In genomic region chr19:6690160-6690885, GRCh38 we compare ENCODE assay signal across 32 cellular contexts. TPM values are rescaled to one million over a fixed set of nuclear protein-coding genes. Genes with fewer than 3 reads are reported as not detected.
"Had no signal": no experiment of that assay in that cellular context is flagged by ENCODE, and none has a peak within 500 bp of the region (broad histone marks: within the 10 kb centered on the region; RNA-seq: fewer than 3 reads in every experiment).

No MANE protein-coding gene starts in this region.

- DNase-seq: activated B cell treated with CpG ODN at 0.5 μM for 24 hours; activated CD4-positive, alpha-beta T cell treated with anti-CD3 and anti-CD28 coated beads for 48 hours; activated CD4-positive, alpha-beta T cell treated with anti-CD3 and anti-CD28 coated beads, Interleukin-2, amount 50 U/mL, for 1 hour; activated CD4-positive, alpha-beta T cell treated with anti-CD3 and anti-CD28 coated beads, Interleukin-2, amount 50 U/mL, for 48 hours; activated CD8-positive, alpha-beta memory T cell treated with anti-CD3 and anti-CD28 coated beads for 24 hours; activated CD8-positive, alpha-beta T cell treated with anti-CD3 and anti-CD28 coated beads for 36 hours; activated gamma-delta T cell; activated naive CD4-positive, alpha-beta T cell; activated naive CD4-positive, alpha-beta T cell treated with anti-CD3 and anti-CD28 coated beads, Interleukin-2, amount 50 U/mL, for 16 hours; activated T-cell treated with anti-CD3 and anti-CD28 coated beads, Interleukin-2, amount 50 U/mL, for 48 hours; amniotic stem cell; anterior cingulate cortex; body of pancreas; central memory CD4-positive, alpha-beta T cell; cerebellar nuclear complex; effector CD4-positive, alpha-beta T cell; effector memory CD8-positive, alpha-beta T cell; erythroblast; foreskin keratinocyte; gastrocnemius medialis; glutamatergic neuron; heart left ventricle; T-cell; T1000; WERI-Rb-1 had no signal

- H3K36me3 Mint-ChIP-seq: T-cell had no signal

- H3K4me3 ChIP-seq: body of pancreas, cardiac muscle cell, coronary artery, esophagus muscularis mucosa, gastrocnemius medialis, heart left ventricle had no signal

- H3K27me3 ChIP-seq: body of pancreas, cardiac muscle cell, foreskin keratinocyte, gastrocnemius medialis had no signal

- H3K27ac ChIP-seq: body of pancreas, cardiac muscle cell, coronary artery, esophagus muscularis mucosa, foreskin keratinocyte, gastrocnemius medialis, heart left ventricle, WERI-Rb-1 had no signal

- H3K9me3 Mint-ChIP-seq: T-cell had no signal

- H3K4me1 ChIP-seq: body of pancreas, esophagus muscularis mucosa, foreskin keratinocyte, gastrocnemius medialis, heart left ventricle had no signal

- H3K36me3 ChIP-seq: cardiac muscle cell, gastrocnemius medialis, WERI-Rb-1 had no signal

- ATAC-seq: activated CD4-positive, CD25-positive, alpha-beta regulatory T cell treated with anti-CD3 and anti-CD28 coated beads, Interleukin-2, amount 50 U/mL, for 24 hours; activated CD8-positive, alpha-beta T cell treated with anti-CD3 and anti-CD28 coated beads for 36 hours; body of pancreas; effector memory CD8-positive, alpha-beta T cell; foreskin keratinocyte; gastrocnemius medialis; heart left ventricle; T-cell had no signal

- H3K4me3 Mint-ChIP-seq: activated B cell treated with CpG ODN at 0.5 μM for 24 hours; activated CD8-positive, alpha-beta T cell treated with anti-CD3 and anti-CD28 coated beads for 36 hours; activated naive CD8-positive, alpha-beta T cell; dendritic cell treated with granulocyte-macrophage colony-stimulating factor and Interleukin-4, amounts not matched to agents 40 ng/mL and 50 ng/mL, for 4 days; effector memory CD8-positive, alpha-beta T cell; T-cell; T-helper 1 cell treated with Interleukin-12 subunit alpha and Interleukin-12 subunit beta and Interleukin-4 antibody, amounts not matched to agents 30 μg/mL and 1 μg/mL, for 36 hours had no signal

- H3K4me1 Mint-ChIP-seq: activated B cell treated with CpG ODN at 0.5 μM for 24 hours had no signal

- H3K27me3 Mint-ChIP-seq: activated CD8-positive, alpha-beta T cell treated with anti-CD3 and anti-CD28 coated beads for 36 hours; activated naive CD8-positive, alpha-beta T cell; effector memory CD8-positive, alpha-beta T cell; T-cell had no signal

- H3K27ac Mint-ChIP-seq: activated B cell treated with CpG ODN at 0.5 μM for 24 hours; activated CD8-positive, alpha-beta T cell treated with anti-CD3 and anti-CD28 coated beads for 36 hours; activated naive CD8-positive, alpha-beta T cell; dendritic cell treated with granulocyte-macrophage colony-stimulating factor and Interleukin-4, amounts not matched to agents 40 ng/mL and 50 ng/mL, for 4 days; effector memory CD8-positive, alpha-beta T cell; T-cell; T-helper 1 cell treated with Interleukin-12 subunit alpha and Interleukin-12 subunit beta and Interleukin-4 antibody, amounts not matched to agents 30 μg/mL and 1 μg/mL, for 36 hours had no signal

- H3K9me3 ChIP-seq: body of pancreas, esophagus muscularis mucosa, gastrocnemius medialis, heart left ventricle had no signal

RNA-seq across cellular contexts. Expression of gene TNFSF14, which starts 20.4 kb away (rescaled TPM):
- total RNA-seq: cardiac muscle cell, foreskin keratinocyte, gastrocnemius medialis had no signal
- polyA plus RNA-seq: cardiac muscle cell, foreskin keratinocyte had no signal
